Comparison of ENCODE assay signal across 10 cellular contexts in the genomic region with DNA sequence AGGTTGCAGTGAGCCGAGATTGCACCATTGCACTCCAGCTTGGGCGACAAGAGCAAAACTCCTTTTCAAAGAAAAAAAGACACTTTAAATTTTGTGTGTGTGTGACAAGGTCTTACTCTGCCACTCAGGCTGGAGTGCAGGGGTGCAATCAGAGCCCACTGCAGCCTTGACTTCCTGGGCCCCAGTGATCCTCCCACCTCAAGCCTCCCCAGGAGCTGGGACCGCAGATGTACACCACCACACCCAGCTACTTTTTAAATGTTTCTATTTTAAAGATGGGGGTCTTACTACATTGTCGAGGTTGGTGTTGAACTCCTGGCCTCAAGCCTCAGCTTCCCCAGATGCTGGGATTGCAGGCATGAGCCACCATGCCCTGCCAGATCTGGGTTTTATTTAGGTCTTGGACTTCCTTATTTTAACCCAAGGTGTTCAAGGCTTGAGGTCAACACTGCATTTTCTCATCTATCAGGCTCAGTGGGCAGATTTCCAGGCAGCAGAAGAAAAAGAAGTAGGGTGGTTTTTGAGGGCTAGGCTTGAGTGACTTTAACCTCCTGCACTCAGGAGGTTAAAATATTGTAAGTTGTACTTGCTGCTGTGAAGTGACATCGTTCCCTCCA.
DNase-seq lines count a peak whose midpoint lies in the region; ATAC-seq and TF ChIP-seq lines count a peak whose summit lies in the region.
"Had no signal": no experiment of that assay in that cellular context is flagged by ENCODE, and none has a peak within 500 bp of the region (broad histone marks: within the 10 kb centered on the region; RNA-seq: fewer than 3 reads in every experiment).

No MANE protein-coding gene starts in this region.

- no peak overlapping the region for H3K4me3 ChIP-seq in BLaER1
- H3K4me3 ChIP-seq in PC-3 (ENCODE audit: low read length), result no peak overlapping the region

- H3K79me2 ChIP-seq in PC-3 (ENCODE audit: low read length), result no peaks in the 10 kb centered on the region

- H4K20me1 ChIP-seq in BLaER1, result no peaks in the 10 kb centered on the region
- no peaks in the 10 kb centered on the region for H4K20me1 ChIP-seq in PC-3 (ENCODE audit: low read length)

- peak overlapping the region; percentile 72 for H3K4me2 ChIP-seq in BLaER1
- H3K4me2 ChIP-seq in PC-3 (ENCODE audit: low read length), result no peak overlapping the region

- CTCF ChIA-PET in WTC11 (lab: Charles Lee), result interaction anchor here (1.5 kb wide), 1 partner anchor 107 kb away, joined by 3 read pairs; no protein-coding TSS in a partner anchor
- CTCF ChIA-PET in PC-3 (lab: Charles Lee), result no interaction called here

- no peaks in the 10 kb centered on the region for H3K9me2 ChIP-seq in PC-3 (replicated peaks; ENCODE audit: low read length)

- H2AFZ ChIP-seq in PC-3 (ENCODE audit: low read length), result no peak overlapping the region

- no TSS peak for BruUV-seq in PC-3 (replicated peaks; lab: Mats Ljungman, UMichigan)

- H3K27me3 ChIP-seq in BLaER1 (no peaks in the 10 kb centered on the region), PC-3 (ENCODE audit: low read length) (peaks cover 27% of the 10 kb centered on the region)

- DNase-seq in WTC11 (ENCODE audit: low spot score) (no peak), PC-3 (no peak), SW480 (ENCODE audit: low spot score) (no peak), mucosa of gallbladder (ENCODE audit: low spot score) (no peak)
- DNase-seq: HFFc6, NCI-H1694 had no signal

- H3K4me3 Mint-ChIP-seq in WTC11, result no peak overlapping the region
- H3K4me3 Mint-ChIP-seq: HFFc6 had no signal

- TF ChIP-seq CTCF in WTC11 (IDR thresholded peaks at IDR 0.05) (no peak), PC-3 (conservative IDR thresholded peaks at IDR 0.05; ENCODE audit: low read depth, low read length) (no peak)

- no peaks in the 10 kb centered on the region for H3F3A ChIP-seq in PC-3 (ENCODE audit: low read length, unreplicated experiment)

- H3K27ac Mint-ChIP-seq in WTC11, result peak overlapping the region; percentile 18; the same call in 1 of the 2 replicates
- H3K27ac Mint-ChIP-seq: HFFc6 had no signal

- intact Hi-C loops in PC-3 (cut with micrococcal nuclease), result no loop called here

- H3K4me1 ChIP-seq in BLaER1, result peaks cover 19% of the 10 kb centered on the region
- no peaks in the 10 kb centered on the region for H3K4me1 ChIP-seq in PC-3 (ENCODE audit: insufficient read depth, low read length)

- H3K4me1 Mint-ChIP-seq in WTC11, result no peaks in the 10 kb centered on the region

- H3K9me3 Mint-ChIP-seq in WTC11, result no peaks in the 10 kb centered on the region
- H3K9me3 Mint-ChIP-seq: HFFc6 had no signal

- peaks cover 1% of the 10 kb centered on the region; the same call in 1 of the 2 replicates for H3K9me3 ChIP-seq in BLaER1
- no peaks in the 10 kb centered on the region for H3K9me3 ChIP-seq in PC-3 (ENCODE audit: low read length)

- ATAC-seq in GM18870 (IDR thresholded peaks at IDR 0.05; ENCODE audit: unreplicated experiment) (peak; percentile 63), HG02973 (IDR thresholded peaks at IDR 0.05; ENCODE audit: unreplicated experiment) (peak; percentile 72), WTC11 (no peak), PC-3 (no peak), GM19397 (IDR thresholded peaks at IDR 0.05; ENCODE audit: unreplicated experiment) (no peak)

- H3K36me3 ChIP-seq in BLaER1, result no peaks in the 10 kb centered on the region
- no peaks in the 10 kb centered on the region for H3K36me3 ChIP-seq in PC-3 (ENCODE audit: low read depth, low read length)

- H3K27me3 Mint-ChIP-seq in WTC11 (ENCODE audit: low read depth), result no peaks in the 10 kb centered on the region

- H3K27ac ChIP-seq in BLaER1 (peak overlapping the region; percentile 37), PC-3 (ENCODE audit: low read length) (no peak overlapping the region)

- POLR2A ChIA-PET in WTC11 (lab: Charles Lee), result no interaction called here
- POLR2A ChIA-PET in PC-3 (lab: Charles Lee; ENCODE audit: unreplicated experiment), result no interaction called here

- no peaks in the 10 kb centered on the region; the same call in 1 of the 2 replicates for H3K36me3 Mint-ChIP-seq in WTC11

- H3K9ac ChIP-seq in BLaER1 (no peak overlapping the region), PC-3 (ENCODE audit: low read length) (no peak overlapping the region)

TF ChIP-seq in WTC11, 78 proteins besides CTCF, POLR2A, EP300 and RAD21:
- no peak for TF ChIP-seq ZNF232 (CRISPR knock-in tag; IDR thresholded peaks at IDR 0.05)
- TF ChIP-seq CREM (CRISPR knock-in tag; IDR thresholded peaks at IDR 0.05), result no peak
- no peak for TF ChIP-seq ELF4 (CRISPR knock-in tag; IDR thresholded peaks at IDR 0.05; ENCODE audit: low read depth)
- no peak for TF ChIP-seq RELA (CRISPR knock-in tag; IDR thresholded peaks at IDR 0.05; ENCODE audit: borderline replicate concordance)

Comparison
In these comparisons a context has a peak if more than half of its experiments do, and no peak if none do; other contexts are left out.
1. ATAC-seq: peak in GM18870 (single experiment) and HG02973 (single experiment); none in WTC11 (single experiment), PC-3 (single experiment) and GM19397 (single experiment).